In genomic region chr17:19110189-19111094, GRCh38 we compare ENCODE assay signal across 9 cellular contexts. TPM values are rescaled to one million over a fixed set of nuclear protein-coding genes. Genes with fewer than 3 reads are reported as not detected.
A peak's percentile ranks its signal among the peaks of the same experiment; 100 is the strongest.
DNase-seq lines count a peak whose midpoint lies in the region; ATAC-seq and TF ChIP-seq lines count a peak whose summit lies in the region.
"Not testable (repeated sequence)": the region's sequence is repeated elsewhere in the genome, so short reads cannot be mapped to it uniquely, and the experiment has no call there.
"Had no signal": no experiment of that assay in that cellular context is flagged by ENCODE, and none has a peak within 500 bp of the region (broad histone marks: within the 10 kb centered on the region; RNA-seq: fewer than 3 reads in every experiment).

No MANE protein-coding gene starts in this region.

- not testable (repeated sequence) for H3K27ac ChIP-seq in CD8-positive, alpha-beta T cell (ENCODE audit: low read depth, low read length); thoracic aorta

- H3K9me3 Mint-ChIP-seq in CD8-positive, alpha-beta T cell; WTC11; naive B cell: not testable (repeated sequence)

- not testable (repeated sequence) for H3K36me3 Mint-ChIP-seq in CD8-positive, alpha-beta T cell; WTC11; naive B cell

- POLR2A ChIA-PET in CD8-positive, alpha-beta T cell (lab: Charles Lee); WTC11 (lab: Charles Lee): not testable (repeated sequence)

- not testable (repeated sequence) for TF ChIP-seq CTCF in CD8-positive, alpha-beta T cell (IDR thresholded peaks at IDR 0.05); WTC11 (IDR thresholded peaks at IDR 0.05); thoracic aorta (IDR thresholded peaks at IDR 0.05)

- not testable (repeated sequence) for H3K4me3 Mint-ChIP-seq in CD8-positive, alpha-beta T cell; WTC11
- H3K4me3 Mint-ChIP-seq in naive B cell = peak overlapping the region in 1 of 8 donors; percentile 74

- H3K4me1 ChIP-seq in CD8-positive, alpha-beta T cell (ENCODE audit: insufficient read depth, low read length); thoracic aorta (ENCODE audit: control insufficient read depth in 1 of 2, low read depth in 2 of 2): not testable (repeated sequence)

- peak; percentile 72 for ATAC-seq in CD8-positive, alpha-beta T cell
- ATAC-seq in GM19438 (IDR thresholded peaks at IDR 0.05; ENCODE audit: low read depth, unreplicated experiment) (peak; percentile 24), HG02623 (IDR thresholded peaks at IDR 0.05; ENCODE audit: unreplicated experiment) (peak; percentile 18), HG03442 (IDR thresholded peaks at IDR 0.05; ENCODE audit: unreplicated experiment) (peak; percentile 17), WTC11 (peak; percentile 29), esophagus mucosa (peak; percentile 85), naive B cell (ENCODE audit: low read depth in 2 of 2) (peak; percentile 58 to 59), thoracic aorta (ENCODE audit: insufficient number of reproducible peaks, low FRiP score, low read depth) (peak; percentile 83)

- CTCF ChIA-PET in CD8-positive, alpha-beta T cell (lab: Charles Lee); WTC11 (lab: Charles Lee): not testable (repeated sequence)

- not testable (repeated sequence) for DNase-seq in CD8-positive, alpha-beta T cell; WTC11 (ENCODE audit: low spot score); naive B cell; thoracic aorta (ENCODE audit: low spot score)

- not testable (repeated sequence) for H3K36me3 ChIP-seq in CD8-positive, alpha-beta T cell (ENCODE audit: insufficient read depth, low read length); thoracic aorta

- H3K4me3 ChIP-seq in CD8-positive, alpha-beta T cell (ENCODE audit: low read depth, low read length) = not testable (repeated sequence)
- peak overlapping the region; percentile 71 for H3K4me3 ChIP-seq in thoracic aorta

- intact Hi-C loops in CD8-positive, alpha-beta T cell (cut with DNase I, micrococcal nuclease) = not testable (repeated sequence)

- not testable (repeated sequence) for H3K27ac Mint-ChIP-seq in CD8-positive, alpha-beta T cell; WTC11
- H3K27ac Mint-ChIP-seq in naive B cell = peak overlapping the region in 1 of 6 donors; percentile 94

- not testable (repeated sequence) for H3K4me1 Mint-ChIP-seq in CD8-positive, alpha-beta T cell (ENCODE audit: low read depth); WTC11; naive B cell

- H3K27me3 Mint-ChIP-seq in CD8-positive, alpha-beta T cell (ENCODE audit: low read depth); WTC11 (ENCODE audit: low read depth); naive B cell: not testable (repeated sequence)

- H3K27me3 ChIP-seq in CD8-positive, alpha-beta T cell (ENCODE audit: insufficient read depth, low read length); thoracic aorta (replicated peaks; ENCODE audit: insufficient read depth): not testable (repeated sequence)

- not testable (repeated sequence) for H3K9me3 ChIP-seq in CD8-positive, alpha-beta T cell (ENCODE audit: low read length); thoracic aorta

RNA-seq across cellular contexts. Expression of gene GRAPL, which starts 16.9 kb away (rescaled TPM):
- 10 to 100 TPM; 15.7 to 18.7 TPM for total RNA-seq in CD8-positive, alpha-beta T cell
- total RNA-seq in WTC11 (2021) = 0.50 to 0.60 TPM (median 0.55 TPM) in 3 replicates
- 0.48 TPM for total RNA-seq in esophagus mucosa
- polyA plus RNA-seq in naive B cell (ENCODE audit: low read depth in 6 of 6) = 1 to 10 TPM in 5 of 6 donors, not detected in 1; 3.5 to 7.2 (median 4.4) TPM
- 1 to 10 TPM in 1 of 2 donors, under 1 TPM in 1; 0.54 to 3.0 TPM for total RNA-seq in thoracic aorta
- total RNA-seq: HT1080 had no signal

Comparison
In these comparisons a context has a peak if more than half of its experiments do, and no peak if none do; other contexts are left out.
1. ATAC-seq: peak in every context shown above with its lines; median percentile 85 in esophagus mucosa; 83 in thoracic aorta; 72 in CD8-positive, alpha-beta T cell; 58 in naive B cell; 29 in WTC11; 24 in GM19438; 18 in HG02623; 17 in HG03442.
2. RNA of gene GRAPL, which starts 16.9 kb away (total RNA-seq): 15.7 to 18.7 TPM in CD8-positive, alpha-beta T cell; 0.54 to 3.0 TPM in thoracic aorta, 0.50 to 0.60 TPM in WTC11 and 0.48 TPM in esophagus mucosa (single experiment); every median in the first group is over 4 times any median in the second.